In the genomic region with DNA sequence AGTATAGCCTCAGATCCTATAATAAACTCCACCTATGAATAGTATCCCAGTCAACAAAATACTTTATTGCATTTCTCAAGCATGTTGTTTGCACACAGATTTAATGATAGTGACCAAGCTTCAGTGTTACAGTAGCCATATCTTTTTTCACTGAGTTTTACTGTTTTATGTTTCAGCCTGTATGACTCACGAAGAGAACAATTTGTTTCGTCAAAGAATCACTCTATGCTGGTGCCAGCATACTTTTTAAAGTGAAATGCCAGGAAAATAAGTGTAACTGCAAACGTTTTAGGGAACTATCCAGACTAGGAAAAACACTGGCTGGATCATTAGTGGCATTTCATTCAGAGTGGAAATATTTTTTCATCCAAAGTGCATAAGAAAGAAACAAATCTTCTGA, we compare ENCODE assay signal across 13 cellular contexts.
DNase-seq lines count a peak whose midpoint lies in the region; ATAC-seq, FAIRE-seq and TF ChIP-seq lines count a peak whose summit lies in the region.
"Had no signal": no experiment of that assay in that cellular context is flagged by ENCODE, and none has a peak within 500 bp of the region (broad histone marks: within the 10 kb centered on the region; RNA-seq: fewer than 3 reads in every experiment).

No MANE protein-coding gene starts in this region.

- no peak for TF ChIP-seq CTCF in osteoblast (IDR thresholded peaks at IDR 0.05; ENCODE audit: extremely low read depth, low read depth, low read length)

- no peaks in the 10 kb centered on the region for H3K36me3 ChIP-seq in osteoblast (ENCODE audit: insufficient read depth, low read length)
- H3K36me3 ChIP-seq: right atrium auricular region had no signal

- FAIRE-seq in RCC 7860 (lab: Jason Lieb, UNC) = no peak

- peak; percentile 71 for DNase-seq in ELR (ENCODE audit: low read depth)
- peak; percentile 9 for DNase-seq in RCC 7860 (ENCODE audit: low spot score)
- DNase-seq in epithelial cell of prostate (ENCODE audit: low read depth, low spot score) = no peak
- DNase-seq in osteoblast (ENCODE audit: insufficient read length, low spot score, missing footprints) = peak; percentile 34
- DNase-seq in foreskin melanocyte = no peak
- no peak for DNase-seq in activated CD4-positive, alpha-beta T cell treated with anti-CD3 and anti-CD28 coated beads, Interleukin-2, amount 50 U/mL, for 4 hours
- DNase-seq in substantia nigra (lab: John Stamatoyannopoulos, UW) = no peak
- DNase-seq: activated CD4-positive, alpha-beta T cell treated with anti-CD3 and anti-CD28 coated beads for 48 hours; CD4-positive, CD25-positive, alpha-beta regulatory T cell; T-helper 17 cell had no signal

- peak overlapping the region; percentile 9 for H3K4me2 ChIP-seq in osteoblast (ENCODE audit: insufficient read depth, low read length)

- H3K9me3 ChIP-seq in osteoblast (ENCODE audit: low read depth, low read length) = no peaks in the 10 kb centered on the region
- H3K9me3 ChIP-seq: right atrium auricular region had no signal

- no peaks in the 10 kb centered on the region for H3K27me3 ChIP-seq in osteoblast (ENCODE audit: insufficient read depth, low read length)
- H3K27me3 ChIP-seq: cardiac muscle cell, right atrium auricular region had no signal

- H3K27ac ChIP-seq in epithelial cell of prostate = peak overlapping the region; percentile 15
- peak overlapping the region; percentile 51 for H3K27ac ChIP-seq in osteoblast (ENCODE audit: low read depth, low read length)
- H3K27ac ChIP-seq in substantia nigra (ENCODE audit: low read depth, low read length, poor library complexity, severe bottlenecking) = no peak overlapping the region
- H3K27ac ChIP-seq: cardiac muscle cell, right atrium auricular region had no signal

- no peak overlapping the region for H2AFZ ChIP-seq in osteoblast (ENCODE audit: low read length)

- H3K4me1 ChIP-seq in osteoblast (ENCODE audit: insufficient read depth, low read length) = peaks cover 21% of the 10 kb centered on the region
- H3K4me1 ChIP-seq: right atrium auricular region had no signal

- ATAC-seq in GM18519 (IDR thresholded peaks at IDR 0.05; ENCODE audit: low FRiP score, unreplicated experiment) = no peak
- ATAC-seq: T-helper 17 cell had no signal

- no peaks in the 10 kb centered on the region for H4K20me1 ChIP-seq in osteoblast (ENCODE audit: insufficient read depth, low read length)

- no peaks in the 10 kb centered on the region for H3K79me2 ChIP-seq in osteoblast (ENCODE audit: insufficient read depth, low read length)

- no peak overlapping the region for H3K4me3 ChIP-seq in osteoblast (ENCODE audit: insufficient read depth, low read length)
- H3K4me3 ChIP-seq: cardiac muscle cell, right atrium auricular region had no signal

Comparison
In these comparisons a context has a peak if more than half of its experiments do, and no peak if none do; other contexts are left out.
1. DNase-seq: peak in ELR (single experiment), RCC 7860 (single experiment) and osteoblast (single experiment); none in epithelial cell of prostate (single experiment), foreskin melanocyte (single experiment), activated CD4-positive, alpha-beta T cell treated with anti-CD3 and anti-CD28 coated beads, Interleukin-2, amount 50 U/mL, for 4 hours (0 of 2) and substantia nigra (0 of 49).